ENCODE assay signal across 16 cellular contexts in the genomic region with DNA sequence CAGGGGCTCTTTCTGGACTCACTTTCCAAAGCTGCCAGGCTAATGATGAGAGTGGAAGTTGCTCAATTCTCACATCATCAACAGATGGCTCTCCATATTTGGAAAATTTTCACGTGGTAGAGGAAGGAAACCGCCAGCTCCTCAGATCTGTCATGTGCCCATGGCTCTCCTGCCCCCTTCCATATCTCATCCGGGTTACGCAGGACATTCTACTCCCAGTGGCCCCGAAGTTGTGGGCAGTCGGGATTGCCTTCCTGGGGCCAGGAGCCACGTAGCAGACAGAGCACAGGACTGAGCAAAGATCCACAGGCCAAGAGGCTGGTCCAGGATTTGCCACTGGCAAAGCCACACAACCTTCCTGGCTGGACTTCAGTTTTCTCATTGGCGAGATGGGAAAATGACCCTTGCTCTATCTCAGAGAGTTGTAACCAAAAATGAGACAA. TPM values are rescaled to one million over a fixed set of nuclear protein-coding genes. Genes with fewer than 3 reads are reported as not detected.
DNase-seq lines count a peak whose midpoint lies in the region; ATAC-seq and TF ChIP-seq lines count a peak whose summit lies in the region.
"Had no signal": no experiment of that assay in that cellular context is flagged by ENCODE, and none has a peak within 500 bp of the region (broad histone marks: within the 10 kb centered on the region; RNA-seq: fewer than 3 reads in every experiment).

No MANE protein-coding gene starts in this region.

- intact Hi-C loops in esophagus muscularis mucosa (cut with DNase I) = no loop called here

- H3K4me1 ChIP-seq in HAP-1 = no peaks in the 10 kb centered on the region
- peaks cover 0 to 8% (median 3%) of the 10 kb centered on the region in 4 donors for H3K4me1 ChIP-seq in esophagus muscularis mucosa

- H3K9me3 ChIP-seq in HAP-1 (no peaks in the 10 kb centered on the region), esophagus muscularis mucosa (no peaks in the 10 kb centered on the region)
- H3K9me3 ChIP-seq: MG63 had no signal

- H3K27me3 ChIP-seq in HAP-1 (ENCODE audit: low read depth) (no peaks in the 10 kb centered on the region), esophagus muscularis mucosa (no peaks in the 10 kb centered on the region)
- H3K27me3 ChIP-seq: MG63 had no signal

- TF ChIP-seq EP300 in esophagus muscularis mucosa (IDR thresholded peaks at IDR 0.05) = no peak

- H3K27ac ChIP-seq in skin epidermis (peak overlapping the region in 15 of 21 experiments; percentile 17 to 78 (median 59)), esophagus muscularis mucosa (replicated peaks in 1 of 4) (no peak overlapping the region)
- H3K27ac ChIP-seq: 22Rv1 had no signal

- WGBS in esophagus muscularis mucosa = 88% methylated on average over 8 of the region's 8 CpGs

- no peak for TF ChIP-seq POLR2A in esophagus muscularis mucosa (IDR thresholded peaks at IDR 0.05; ENCODE audit: low read depth)

- in situ Hi-C loops in HAP-1 (cut with MboI; ENCODE audit: low sequenced_read_pairs) = no loop called here

- no peak overlapping the region for H3K4me3 ChIP-seq in fibroblast of pulmonary artery (replicated peaks; ENCODE audit: low read depth, low read length)
- no peak overlapping the region for H3K4me3 ChIP-seq in skin epidermis
- H3K4me3 ChIP-seq in HAP-1 = no peak overlapping the region
- no peak overlapping the region for H3K4me3 ChIP-seq in esophagus muscularis mucosa
- H3K4me3 ChIP-seq: MG63, smooth muscle cell had no signal

- H3K36me3 ChIP-seq in HAP-1 (replicated peaks) (no peaks in the 10 kb centered on the region), esophagus muscularis mucosa (no peaks in the 10 kb centered on the region)
- H3K36me3 ChIP-seq: MG63 had no signal

- no peak for TF ChIP-seq CTCF in fibroblast of pulmonary artery (IDR thresholded peaks at IDR 0.05; ENCODE audit: low read length, missing control alignments)
- TF ChIP-seq CTCF in esophagus muscularis mucosa (IDR thresholded peaks at IDR 0.05) = no peak

- DNase-seq in NCI-H2171 treated with DMSO at 0.1 percent for 48 hours (lab: John Stamatoyannopoulos, UW) = peak; percentile 55
- DNase-seq in NCI-H2171 (lab: John Stamatoyannopoulos, UW) = no peak
- peak; percentile 22 for DNase-seq in NOMO-1 treated with DMSO at 0.1 percent for 48 hours (lab: John Stamatoyannopoulos, UW; ENCODE audit: unreplicated experiment)
- DNase-seq in fibroblast of pulmonary artery (ENCODE audit: low read depth) = peak; percentile 13
- no peak for DNase-seq in HAP-1 (ENCODE audit: low spot score in 2 of 2)
- no peak for DNase-seq in esophagus muscularis mucosa (ENCODE audit: extremely low spot score)
- DNase-seq: activated CD4-positive, alpha-beta T cell treated with anti-CD3 and anti-CD28 coated beads for 1 hour; activated T-cell treated with anti-CD3 and anti-CD28 coated beads, Interleukin-2, amount 50 U/mL, for 24 hours; MG63; substantia nigra; T-cell had no signal

- ATAC-seq in HG03571 (IDR thresholded peaks at IDR 0.05; ENCODE audit: unreplicated experiment) = no peak
- ATAC-seq: esophagus mucosa, T-cell had no signal

RNA-seq across cellular contexts. Expression of gene RPUSD4, which starts 38.8 kb away (rescaled TPM):
- 10 to 100 TPM; 15.0 to 19.9 (median 17.6) TPM for total RNA-seq in esophagus muscularis mucosa

RNA-seq across cellular contexts. Expression of gene FAM118B, which starts 39.0 kb away (rescaled TPM):
- total RNA-seq in esophagus muscularis mucosa = 10 to 100 TPM; 14.1 to 22.8 (median 17.9) TPM

Comparison
In these comparisons a context has a peak if more than half of its experiments do, and no peak if none do; other contexts are left out.
1. DNase-seq: peak in NCI-H2171 treated with DMSO at 0.1 percent for 48 hours (single experiment), NOMO-1 treated with DMSO at 0.1 percent for 48 hours (single experiment) and fibroblast of pulmonary artery (single experiment); none in NCI-H2171 (single experiment), HAP-1 (0 of 2) and esophagus muscularis mucosa (single experiment).
2. H3K27ac ChIP-seq: peak in skin epidermis (15 of 21); none in esophagus muscularis mucosa (0 of 4).